Comparison of ENCODE assay signal across 10 cellular contexts in the genomic region with DNA sequence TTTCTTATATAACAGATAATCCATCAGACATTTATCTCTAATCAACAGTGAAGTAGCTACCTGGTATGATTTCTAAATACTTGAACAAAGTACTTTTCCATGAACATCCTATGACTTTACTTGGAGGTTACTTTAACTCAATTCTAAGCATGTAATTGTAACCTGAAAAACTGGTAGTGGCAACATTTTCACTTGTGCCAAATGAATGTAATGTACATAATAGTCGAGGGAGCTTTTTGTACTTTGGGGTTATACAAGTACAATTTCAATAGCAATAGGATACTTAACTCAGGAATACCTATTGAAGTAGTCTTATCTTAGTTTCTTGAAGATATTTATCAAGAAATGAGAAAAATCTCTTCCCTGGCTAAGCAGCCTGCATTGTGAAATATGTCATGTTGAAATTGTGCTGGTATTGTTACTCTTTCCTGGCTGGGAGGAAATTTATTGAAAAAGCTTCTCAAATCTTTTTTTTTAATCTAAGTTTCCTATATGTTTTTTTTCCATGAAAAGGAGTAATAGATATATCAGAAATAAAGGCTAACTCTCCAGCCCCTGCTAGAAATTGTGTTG. TPM values are rescaled to one million over a fixed set of nuclear protein-coding genes. Genes with fewer than 3 reads are reported as not detected.
DNase-seq lines count a peak whose midpoint lies in the region; ATAC-seq, FAIRE-seq and TF ChIP-seq lines count a peak whose summit lies in the region.
"Had no signal": no experiment of that assay in that cellular context is flagged by ENCODE, and none has a peak within 500 bp of the region (broad histone marks: within the 10 kb centered on the region; RNA-seq: fewer than 3 reads in every experiment).

No MANE protein-coding gene starts in this region.

- H3K9ac ChIP-seq in keratinocyte (ENCODE audit: control insufficient read depth, extremely low read depth, insufficient read depth, low read length) (no peak overlapping the region), stomach smooth muscle (ENCODE audit: low read length in 2 of 2) (no peak overlapping the region)

- H3K9me3 Mint-ChIP-seq in activated CD4-positive, alpha-beta T cell treated with anti-CD3 and anti-CD28 coated beads, Interleukin-2, amount 10 ng/mL, durations not matched to agents 24 days and 14 days = no peaks in the 10 kb centered on the region
- no peaks in the 10 kb centered on the region for H3K9me3 Mint-ChIP-seq in activated T-helper 2 cell treated with anti-CD3 and anti-CD28 coated beads, Interferon-gamma antibody, Interleukin-2, Interleukin-4, amounts not matched to agents 10 μg/mL and 5 μg/mL and 100 μg/mL, durations not matched to agents 14 hours and 24 hours and 36 hours

- H3K4me3 ChIP-seq in keratinocyte (ENCODE audit: control insufficient read depth in 2 of 3, extremely low read depth in 1 of 3, insufficient read depth in 2 of 3, low read depth in 1 of 3, low read length in 3 of 3) (no peak overlapping the region), stomach smooth muscle (ENCODE audit: low read length in 2 of 2) (no peak overlapping the region), lower leg skin (ENCODE audit: low read depth, poor library complexity, severe bottlenecking) (no peak overlapping the region)

- no peaks in the 10 kb centered on the region for H4K20me1 ChIP-seq in keratinocyte (ENCODE audit: control insufficient read depth, extremely low read depth, insufficient read depth, low read length)

- H3K4me1 Mint-ChIP-seq in activated CD4-positive, alpha-beta T cell treated with anti-CD3 and anti-CD28 coated beads, Interleukin-2, amount 10 ng/mL, durations not matched to agents 24 days and 14 days = peaks cover 58% of the 10 kb centered on the region
- H3K4me1 Mint-ChIP-seq in activated T-helper 2 cell treated with anti-CD3 and anti-CD28 coated beads, Interferon-gamma antibody, Interleukin-2, Interleukin-4, amounts not matched to agents 10 μg/mL and 5 μg/mL and 100 μg/mL, durations not matched to agents 14 hours and 24 hours and 36 hours (ENCODE audit: low read depth) = peaks cover 58% of the 10 kb centered on the region

- no peak for FAIRE-seq in keratinocyte (lab: Jason Lieb, UNC)

- no peaks in the 10 kb centered on the region for H3K36me3 ChIP-seq in keratinocyte (ENCODE audit: control insufficient read depth in 2 of 2, extremely low read depth in 1 of 2, insufficient read depth in 2 of 2, low read length in 2 of 2)
- no peaks in the 10 kb centered on the region for H3K36me3 ChIP-seq in stomach smooth muscle (ENCODE audit: control insufficient read depth in 2 of 2, insufficient read depth in 2 of 2, low read length in 2 of 2)

- peaks cover 5% of the 10 kb centered on the region for H3K36me3 Mint-ChIP-seq in activated CD4-positive, alpha-beta T cell treated with anti-CD3 and anti-CD28 coated beads, Interleukin-2, amount 10 ng/mL, durations not matched to agents 24 days and 14 days (ENCODE audit: low read depth)
- peaks cover 8% of the 10 kb centered on the region for H3K36me3 Mint-ChIP-seq in activated T-helper 2 cell treated with anti-CD3 and anti-CD28 coated beads, Interferon-gamma antibody, Interleukin-2, Interleukin-4, amounts not matched to agents 10 μg/mL and 5 μg/mL and 100 μg/mL, durations not matched to agents 14 hours and 24 hours and 36 hours (ENCODE audit: low read depth)

- no peaks in the 10 kb centered on the region for H3K9me1 ChIP-seq in keratinocyte (ENCODE audit: control insufficient read depth, extremely low read depth, insufficient read depth, low read length)

- peaks cover 29% of the 10 kb centered on the region for H3K4me1 ChIP-seq in keratinocyte (ENCODE audit: control insufficient read depth, extremely low read depth, insufficient read depth, low read length)
- H3K4me1 ChIP-seq in stomach smooth muscle (ENCODE audit: control insufficient read depth, insufficient read depth, low read length) = peaks cover 6% of the 10 kb centered on the region

- no peaks in the 10 kb centered on the region for H3K79me2 ChIP-seq in keratinocyte (ENCODE audit: control insufficient read depth, insufficient read depth, low read length)

- H3K4me2 ChIP-seq in keratinocyte (ENCODE audit: control insufficient read depth, extremely low read depth, insufficient read depth, low read depth, low read length) = peak overlapping the region; percentile 63

- WGBS in lower leg skin, 2 donors = 36 to 37% methylated on average over 1 of the region's 1 CpG

- H3K9me3 ChIP-seq in keratinocyte (ENCODE audit: control insufficient read depth, low read depth, low read length) = no peaks in the 10 kb centered on the region
- H3K9me3 ChIP-seq in stomach smooth muscle (ENCODE audit: control insufficient read depth in 2 of 2, low read length in 2 of 2) = no peaks in the 10 kb centered on the region

- no peak for TF ChIP-seq CTCF in keratinocyte (optimal IDR thresholded peaks at IDR 0.05 in 1 of 3, IDR thresholded peaks at IDR 0.05 in 1 of 3, conservative IDR thresholded peaks at IDR 0.05 in 1 of 3; ENCODE audit: extremely low read depth in 1 of 3, insufficient read depth in 2 of 3, low read length in 3 of 3)
- no peak for TF ChIP-seq CTCF in lower leg skin (IDR thresholded peaks at IDR 0.05)

- H3K27ac Mint-ChIP-seq in activated CD4-positive, alpha-beta T cell treated with anti-CD3 and anti-CD28 coated beads, Interleukin-2, amount 10 ng/mL, durations not matched to agents 24 days and 14 days = peak overlapping the region; percentile 89
- peak overlapping the region; percentile 86 for H3K27ac Mint-ChIP-seq in activated T-helper 2 cell treated with anti-CD3 and anti-CD28 coated beads, Interferon-gamma antibody, Interleukin-2, Interleukin-4, amounts not matched to agents 10 μg/mL and 5 μg/mL and 100 μg/mL, durations not matched to agents 14 hours and 24 hours and 36 hours

- dilution Hi-C loops in keratinocyte (cut with MboI; ENCODE audit: extremely low pct_ligation_motif_present, low sequenced_read_pairs) = no loop called here

- no peak for DNase-seq in activated CD4-positive, alpha-beta T cell treated with anti-CD3 and anti-CD28 coated beads, Interleukin-2, amount 10 ng/mL, durations not matched to agents 24 days and 14 days
- DNase-seq in activated CD4-positive, alpha-beta T cell treated with anti-CD3 and anti-CD28 coated beads, Interleukin-2, amount 50 U/mL, for 1 hour = no peak
- no peak for DNase-seq in activated T-helper 2 cell treated with anti-CD3 and anti-CD28 coated beads, Interferon-gamma antibody, Interleukin-2, Interleukin-4, amounts not matched to agents 10 μg/mL and 5 μg/mL and 100 μg/mL, durations not matched to agents 14 hours and 24 hours and 36 hours (ENCODE audit: low spot score)
- DNase-seq in keratinocyte (ENCODE audit: low read depth, low spot score) (no peak), HCEC 1CT (no peak), lower leg skin (ENCODE audit: low spot score in 2 of 2) (no peak)
- DNase-seq: NCI-H524; stimulated activated CD4-positive, alpha-beta T cell treated with anti-CD3 and anti-CD28 coated beads, Interleukin-12 subunit alpha, Interleukin-12 subunit beta, amount 100 ng/mL, for 4 hours had no signal

- peak overlapping the region; percentile 84 for H3K4me3 Mint-ChIP-seq in activated CD4-positive, alpha-beta T cell treated with anti-CD3 and anti-CD28 coated beads, Interleukin-2, amount 10 ng/mL, durations not matched to agents 24 days and 14 days
- H3K4me3 Mint-ChIP-seq in activated T-helper 2 cell treated with anti-CD3 and anti-CD28 coated beads, Interferon-gamma antibody, Interleukin-2, Interleukin-4, amounts not matched to agents 10 μg/mL and 5 μg/mL and 100 μg/mL, durations not matched to agents 14 hours and 24 hours and 36 hours (ENCODE audit: low read depth) = peak overlapping the region; percentile 77

- intact Hi-C loops in activated CD4-positive, alpha-beta T cell treated with anti-CD3 and anti-CD28 coated beads, Interleukin-2, amount 10 ng/mL, durations not matched to agents 24 days and 14 days (cut with micrococcal nuclease) = loop anchor here (1.0 to 10.0 kb wide), 6 partner anchors 27 to 941 kb away; a partner anchor contains a TSS
- intact Hi-C loops in activated T-helper 2 cell treated with anti-CD3 and anti-CD28 coated beads, Interferon-gamma antibody, Interleukin-2, Interleukin-4, amounts not matched to agents 10 μg/mL and 5 μg/mL and 100 μg/mL, durations not matched to agents 14 hours and 24 hours and 36 hours (cut with micrococcal nuclease) = loop anchor here (2.0 kb wide), 2 partner anchors 33 to 155 kb away; a partner anchor contains a TSS
- intact Hi-C loops in lower leg skin (cut with DNase I; ENCODE audit: low total_unique reads) = no loop called here

- H3K27ac ChIP-seq in keratinocyte (ENCODE audit: control insufficient read depth, insufficient read depth, low read length) (no peak overlapping the region), stomach smooth muscle (ENCODE audit: low read length) (peak overlapping the region; percentile 7)

- H2AFZ ChIP-seq in keratinocyte (ENCODE audit: control insufficient read depth, low read length) = no peak overlapping the region

- H3K27me3 Mint-ChIP-seq in activated CD4-positive, alpha-beta T cell treated with anti-CD3 and anti-CD28 coated beads, Interleukin-2, amount 10 ng/mL, durations not matched to agents 24 days and 14 days = no peaks in the 10 kb centered on the region
- no peaks in the 10 kb centered on the region for H3K27me3 Mint-ChIP-seq in activated T-helper 2 cell treated with anti-CD3 and anti-CD28 coated beads, Interferon-gamma antibody, Interleukin-2, Interleukin-4, amounts not matched to agents 10 μg/mL and 5 μg/mL and 100 μg/mL, durations not matched to agents 14 hours and 24 hours and 36 hours (ENCODE audit: low read depth)

- no peak for ATAC-seq in GM18909 (IDR thresholded peaks at IDR 0.05; ENCODE audit: poor library complexity, unreplicated experiment)

- H3K27me3 ChIP-seq in keratinocyte (ENCODE audit: control insufficient read depth, extremely low read depth, insufficient read depth, low read length) = no peaks in the 10 kb centered on the region
- H3K27me3 ChIP-seq in stomach smooth muscle (ENCODE audit: control insufficient read depth in 1 of 2, insufficient read depth in 2 of 2, low read length in 2 of 2) = no peaks in the 10 kb centered on the region

- TF ChIP-seq POLR2A in lower leg skin (IDR thresholded peaks at IDR 0.05) = no peak

RNA-seq across cellular contexts. Expression of a gene that starts 33.7 kb away (rescaled TPM):
- total RNA-seq in activated CD4-positive, alpha-beta T cell treated with anti-CD3 and anti-CD28 coated beads, Interleukin-2, amount 10 ng/mL, durations not matched to agents 24 days and 14 days = 385 and 389 TPM in 2 replicates
- total RNA-seq in activated T-helper 2 cell treated with anti-CD3 and anti-CD28 coated beads, Interferon-gamma antibody, Interleukin-2, Interleukin-4, amounts not matched to agents 10 μg/mL and 5 μg/mL and 100 μg/mL, durations not matched to agents 14 hours and 24 hours and 36 hours = 311 and 318 TPM in 2 replicates
- 18.3 to 67.8 TPM (median 59.3 TPM) in 3 replicates for polyA plus RNA-seq in keratinocyte
- 55.6 TPM for polyA plus RNA-seq in keratinocyte (2011; ENCODE audit: low read depth)
- 35.6 and 38.3 TPM in 2 replicates for polyA plus RNA-seq in keratinocyte (2011; cell fraction: cytosol; rRNA removed)
- polyA plus RNA-seq in keratinocyte (2011; cell fraction: nucleus; rRNA removed) = 21.7 and 26.4 TPM in 2 replicates
- 48.4 and 104 TPM in 2 replicates for polyA plus RNA-seq in keratinocyte (2012; ENCODE audit: low replicate concordance)
- 1.4 to 12.3 TPM (median 3.2 TPM) in 3 replicates for polyA minus RNA-seq in keratinocyte
- 12.3 TPM for polyA minus RNA-seq in keratinocyte (2011; cell fraction: cytosol; rRNA and poly(A)+ RNA removed)
- 2.6 and 13.3 TPM in 2 replicates for polyA minus RNA-seq in keratinocyte (2011; cell fraction: nucleus; rRNA and poly(A)+ RNA removed)
- 10 to 100 TPM; 53.4 to 80.9 (median 57.9) TPM for total RNA-seq in lower leg skin

RNA-seq across cellular contexts. Expression of a gene that starts 57.1 kb away (rescaled TPM):
- 28.9 and 33.5 TPM in 2 replicates for total RNA-seq in activated CD4-positive, alpha-beta T cell treated with anti-CD3 and anti-CD28 coated beads, Interleukin-2, amount 10 ng/mL, durations not matched to agents 24 days and 14 days
- total RNA-seq in activated T-helper 2 cell treated with anti-CD3 and anti-CD28 coated beads, Interferon-gamma antibody, Interleukin-2, Interleukin-4, amounts not matched to agents 10 μg/mL and 5 μg/mL and 100 μg/mL, durations not matched to agents 14 hours and 24 hours and 36 hours = 31.5 and 32.9 TPM in 2 replicates
- polyA plus RNA-seq in keratinocyte = 19.2 to 35.2 TPM (median 25.4 TPM) in 3 replicates
- polyA plus RNA-seq in keratinocyte (2011; ENCODE audit: low read depth) = 11.9 TPM
- polyA plus RNA-seq in keratinocyte (2011; cell fraction: cytosol; rRNA removed) = 19.6 and 26.5 TPM in 2 replicates
- polyA plus RNA-seq in keratinocyte (2011; cell fraction: nucleus; rRNA removed) = 18.2 and 21.3 TPM in 2 replicates
- polyA plus RNA-seq in keratinocyte (2012; ENCODE audit: low replicate concordance) = 22.6 and 23.2 TPM in 2 replicates
- polyA minus RNA-seq in keratinocyte = 3.5 to 12.2 TPM (median 9.6 TPM) in 3 replicates
- 4.6 TPM for polyA minus RNA-seq in keratinocyte (2011; cell fraction: cytosol; rRNA and poly(A)+ RNA removed)
- 3.2 and 5.4 TPM in 2 replicates for polyA minus RNA-seq in keratinocyte (2011; cell fraction: nucleus; rRNA and poly(A)+ RNA removed)
- total RNA-seq in lower leg skin = 10 to 100 TPM in 3 of 4 donors, 1 to 10 TPM in 1; 6.4 to 16.5 (median 12.8) TPM
